In the genomic region with DNA sequence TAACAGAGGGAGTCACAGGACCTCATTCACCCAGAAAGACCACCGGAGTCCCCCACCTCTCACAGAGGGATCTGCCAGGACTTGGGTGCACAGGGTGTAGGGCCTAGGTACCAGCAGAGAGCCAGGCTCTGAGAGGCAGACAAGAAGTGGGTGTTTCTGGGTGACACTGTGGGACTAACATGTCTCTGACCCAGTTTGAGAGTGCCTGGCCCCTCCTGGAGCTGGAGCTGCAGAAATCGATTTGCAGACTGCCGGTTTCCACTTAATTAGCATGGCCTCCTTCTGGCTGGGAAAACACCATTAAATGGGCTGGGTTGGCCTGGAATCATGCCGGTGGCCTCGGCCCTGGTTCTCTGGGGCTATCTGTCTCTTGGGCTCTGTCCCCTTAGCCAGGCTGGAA, we compare ENCODE assay signal across 1 cellular context.
TF ChIP-seq lines count a peak whose summit lies in the region.

No MANE protein-coding gene starts in this region.

TF ChIP-seq in HepG2, 621 proteins besides CTCF, POLR2A, EP300 and RAD21:
- TF ChIP-seq MIXL1 (CRISPR knock-in tag; IDR thresholded peaks at IDR 0.05) (peak; percentile 38; the same call in 1 of the 2 replicates), ONECUT2 (CRISPR knock-in tag; IDR thresholded peaks at IDR 0.05) (peak; percentile 66; the same call in 1 of the 2 replicates), DZIP1 (CRISPR knock-in tag; IDR thresholded peaks at IDR 0.05) (no peak)
- TF ChIP-seq, protein P1, sequence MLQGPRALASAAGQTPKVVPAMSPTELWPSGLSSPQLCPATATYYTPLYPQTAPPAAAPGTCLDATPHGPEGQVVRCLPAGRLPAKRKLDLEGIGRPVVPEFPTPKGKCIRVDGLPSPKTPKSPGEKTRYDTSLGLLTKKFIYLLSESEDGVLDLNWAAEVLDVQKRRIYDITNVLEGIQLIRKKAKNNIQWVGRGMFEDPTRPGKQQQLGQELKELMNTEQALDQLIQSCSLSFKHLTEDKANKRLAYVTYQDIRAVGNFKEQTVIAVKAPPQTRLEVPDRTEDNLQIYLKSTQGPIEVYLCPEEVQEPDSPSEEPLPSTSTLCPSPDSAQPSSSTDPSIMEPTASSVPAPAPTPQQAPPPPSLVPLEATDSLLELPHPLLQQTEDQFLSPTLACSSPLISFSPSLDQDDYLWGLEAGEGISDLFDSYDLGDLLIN (CRISPR knock-in tag; IDR thresholded peaks at IDR 0.05; ENCODE audit: borderline replicate concordance), result no peak
